In genomic region chr6:21522773-21523490, GRCh38 we compare ENCODE assay signal across 1 cellular context.
TF ChIP-seq lines count a peak whose summit lies in the region.

No MANE protein-coding gene starts in this region.

TF ChIP-seq in WTC11, 78 proteins besides CTCF, POLR2A, EP300 and RAD21 (continued from another document):
- TF ChIP-seq, protein P1, sequence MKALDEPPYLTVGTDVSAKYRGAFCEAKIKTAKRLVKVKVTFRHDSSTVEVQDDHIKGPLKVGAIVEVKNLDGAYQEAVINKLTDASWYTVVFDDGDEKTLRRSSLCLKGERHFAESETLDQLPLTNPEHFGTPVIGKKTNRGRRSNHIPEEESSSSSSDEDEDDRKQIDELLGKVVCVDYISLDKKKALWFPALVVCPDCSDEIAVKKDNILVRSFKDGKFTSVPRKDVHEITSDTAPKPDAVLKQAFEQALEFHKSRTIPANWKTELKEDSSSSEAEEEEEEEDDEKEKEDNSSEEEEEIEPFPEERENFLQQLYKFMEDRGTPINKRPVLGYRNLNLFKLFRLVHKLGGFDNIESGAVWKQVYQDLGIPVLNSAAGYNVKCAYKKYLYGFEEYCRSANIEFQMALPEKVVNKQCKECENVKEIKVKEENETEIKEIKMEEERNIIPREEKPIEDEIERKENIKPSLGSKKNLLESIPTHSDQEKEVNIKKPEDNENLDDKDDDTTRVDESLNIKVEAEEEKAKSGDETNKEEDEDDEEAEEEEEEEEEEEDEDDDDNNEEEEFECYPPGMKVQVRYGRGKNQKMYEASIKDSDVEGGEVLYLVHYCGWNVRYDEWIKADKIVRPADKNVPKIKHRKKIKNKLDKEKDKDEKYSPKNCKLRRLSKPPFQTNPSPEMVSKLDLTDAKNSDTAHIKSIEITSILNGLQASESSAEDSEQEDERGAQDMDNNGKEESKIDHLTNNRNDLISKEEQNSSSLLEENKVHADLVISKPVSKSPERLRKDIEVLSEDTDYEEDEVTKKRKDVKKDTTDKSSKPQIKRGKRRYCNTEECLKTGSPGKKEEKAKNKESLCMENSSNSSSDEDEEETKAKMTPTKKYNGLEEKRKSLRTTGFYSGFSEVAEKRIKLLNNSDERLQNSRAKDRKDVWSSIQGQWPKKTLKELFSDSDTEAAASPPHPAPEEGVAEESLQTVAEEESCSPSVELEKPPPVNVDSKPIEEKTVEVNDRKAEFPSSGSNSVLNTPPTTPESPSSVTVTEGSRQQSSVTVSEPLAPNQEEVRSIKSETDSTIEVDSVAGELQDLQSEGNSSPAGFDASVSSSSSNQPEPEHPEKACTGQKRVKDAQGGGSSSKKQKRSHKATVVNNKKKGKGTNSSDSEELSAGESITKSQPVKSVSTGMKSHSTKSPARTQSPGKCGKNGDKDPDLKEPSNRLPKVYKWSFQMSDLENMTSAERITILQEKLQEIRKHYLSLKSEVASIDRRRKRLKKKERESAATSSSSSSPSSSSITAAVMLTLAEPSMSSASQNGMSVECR (CRISPR knock-in tag; IDR thresholded peaks at IDR 0.05; ENCODE audit: borderline replicate concordance) = no peak
- TF ChIP-seq MYBL2 (CRISPR knock-in tag; IDR thresholded peaks at IDR 0.05) (no peak), MAX (CRISPR knock-in tag; IDR thresholded peaks at IDR 0.05) (no peak), ELF4 (CRISPR knock-in tag; IDR thresholded peaks at IDR 0.05; ENCODE audit: low read depth) (no peak)
- TF ChIP-seq, protein P2, sequence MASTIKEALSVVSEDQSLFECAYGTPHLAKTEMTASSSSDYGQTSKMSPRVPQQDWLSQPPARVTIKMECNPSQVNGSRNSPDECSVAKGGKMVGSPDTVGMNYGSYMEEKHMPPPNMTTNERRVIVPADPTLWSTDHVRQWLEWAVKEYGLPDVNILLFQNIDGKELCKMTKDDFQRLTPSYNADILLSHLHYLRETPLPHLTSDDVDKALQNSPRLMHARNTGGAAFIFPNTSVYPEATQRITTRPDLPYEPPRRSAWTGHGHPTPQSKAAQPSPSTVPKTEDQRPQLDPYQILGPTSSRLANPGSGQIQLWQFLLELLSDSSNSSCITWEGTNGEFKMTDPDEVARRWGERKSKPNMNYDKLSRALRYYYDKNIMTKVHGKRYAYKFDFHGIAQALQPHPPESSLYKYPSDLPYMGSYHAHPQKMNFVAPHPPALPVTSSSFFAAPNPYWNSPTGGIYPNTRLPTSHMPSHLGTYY (CRISPR knock-in tag; IDR thresholded peaks at IDR 0.05) = no peak
TF ChIP-seq in WTC11: peak in this region for 0.
